ENCODE assay signal across 8 cellular contexts in genomic region chr3:154954750-154955149, GRCh38.
DNase-seq lines count a peak whose midpoint lies in the region; ATAC-seq and TF ChIP-seq lines count a peak whose summit lies in the region.

No MANE protein-coding gene starts in this region.

- no peaks in the 10 kb centered on the region for H4K20me1 ChIP-seq in GM23248 (ENCODE audit: insufficient read depth)

- H3F3A ChIP-seq in GM23248 (ENCODE audit: insufficient read depth), result no peaks in the 10 kb centered on the region

- H3K4me3 ChIP-seq in GM23248 (no peak overlapping the region), psoas muscle (no peak overlapping the region), suprapubic skin (no peak overlapping the region)

- H3K4me1 ChIP-seq in GM23248 (ENCODE audit: insufficient read depth) (no peaks in the 10 kb centered on the region), psoas muscle (peaks cover 6% of the 10 kb centered on the region), suprapubic skin (no peaks in the 10 kb centered on the region)

- no peaks in the 10 kb centered on the region for H3K9me3 ChIP-seq in GM23248 (ENCODE audit: low read depth)
- H3K9me3 ChIP-seq in psoas muscle, result peaks cover 10% of the 10 kb centered on the region
- no peaks in the 10 kb centered on the region for H3K9me3 ChIP-seq in suprapubic skin

- H3K27ac ChIP-seq in GM23248 (no peak overlapping the region), psoas muscle (no peak overlapping the region), suprapubic skin (no peak overlapping the region)

- intact Hi-C loops in psoas muscle (cut with DNase I), result loop anchor here in 1 of 2 donors (10.0 kb wide), 1 partner anchor 370 kb away; no protein-coding TSS in a partner anchor

- DNase-seq in GM23248 (peak; percentile 72), NOMO-1 (lab: John Stamatoyannopoulos, UW; ENCODE audit: unreplicated experiment in 2 of 2) (peak; percentile 40 to 70), psoas muscle (no peak), suprapubic skin (ENCODE audit: low spot score in 2 of 2) (no peak), GM19240 (ENCODE audit: insufficient read length, low spot score) (no peak), activated gamma-delta T cell treated with Interleukin-2 at 50 U/mL for 16 hours (no peak)

- H3K4me2 ChIP-seq in GM23248 (ENCODE audit: unreplicated experiment), result no peak overlapping the region

- ATAC-seq in esophagus mucosa, result peak; percentile 41
- peak in 3 of 4 donors; percentile 67 to 84 (median 78) for ATAC-seq in psoas muscle
- no peak for ATAC-seq in HG03439 (IDR thresholded peaks at IDR 0.05; ENCODE audit: unreplicated experiment)

- no peak for TF ChIP-seq EP300 in suprapubic skin (IDR thresholded peaks at IDR 0.05)

- H3K27me3 ChIP-seq in GM23248 (replicated peaks; ENCODE audit: insufficient read depth) (no peaks in the 10 kb centered on the region), psoas muscle (ENCODE audit: insufficient read depth in 3 of 3, low read length in 2 of 3) (no peaks in the 10 kb centered on the region), suprapubic skin (no peaks in the 10 kb centered on the region)

- TF ChIP-seq CTCF in psoas muscle (IDR thresholded peaks at IDR 0.05) (peak; percentile 41), suprapubic skin (IDR thresholded peaks at IDR 0.05) (no peak)

- H3K36me3 ChIP-seq in GM23248 (ENCODE audit: low read depth), result no peaks in the 10 kb centered on the region
- H3K36me3 ChIP-seq in psoas muscle (ENCODE audit: insufficient read depth in 1 of 2, low read depth in 1 of 2), result no peaks in the 10 kb centered on the region
- no peaks in the 10 kb centered on the region for H3K36me3 ChIP-seq in suprapubic skin

- in situ Hi-C loops in GM23248 (cut with MboI), result loop anchor here (10.0 kb wide), 1 partner anchor 370 kb away; no protein-coding TSS in a partner anchor

- H3K9me2 ChIP-seq in GM23248 (ENCODE audit: insufficient read depth), result no peaks in the 10 kb centered on the region

- H3K79me2 ChIP-seq in GM23248 (ENCODE audit: insufficient read depth), result no peaks in the 10 kb centered on the region

- WGBS in GM23248 (ENCODE audit: low coverage in 1 of 2, low lambda C conversion rate in 2 of 2, missing lambda C conversion rate in 2 of 2), 2 experiments, result 35 to 36% methylated on average over 1 of the region's 1 CpG
- WGBS in psoas muscle, 3 donors, result 33 to 41% (median 39%) methylated on average over 1 of the region's 1 CpG
- WGBS in suprapubic skin, result 52% methylated on average over 1 of the region's 1 CpG

- no peak for TF ChIP-seq POLR2A in suprapubic skin (IDR thresholded peaks at IDR 0.05)

- H2AFZ ChIP-seq in GM23248, result peak overlapping the region; percentile 12; the same call in 1 of the 2 replicates

- no peak overlapping the region for H3K9ac ChIP-seq in GM23248

Comparison
In these comparisons a context has a peak if more than half of its experiments do, and no peak if none do; other contexts are left out.
1. DNase-seq: peak in GM23248 (single experiment) and NOMO-1 (2 of 2); none in psoas muscle (0 of 2), suprapubic skin (0 of 2), GM19240 (single experiment) and activated gamma-delta T cell treated with Interleukin-2 at 50 U/mL for 16 hours (single experiment).